Comparison of ENCODE assay signal across 15 cellular contexts in genomic region chr9:123640792-123641222, GRCh38.
DNase-seq lines count a peak whose midpoint lies in the region; ATAC-seq and TF ChIP-seq lines count a peak whose summit lies in the region.
"Had no signal": no experiment of that assay in that cellular context is flagged by ENCODE, and none has a peak within 500 bp of the region (broad histone marks: within the 10 kb centered on the region; RNA-seq: fewer than 3 reads in every experiment).

No MANE protein-coding gene starts in this region.

- peak overlapping the region; percentile 71 for H3K27ac Mint-ChIP-seq in activated T-cell treated with anti-CD3 and anti-CD28 coated beads, Interleukin-2, amount 50 U/mL, for 24 hours
- H3K27ac Mint-ChIP-seq in activated naive CD8-positive, alpha-beta T cell treated with anti-CD3 and anti-CD28 coated beads, Interleukin-2, amount 10 ng/mL, durations not matched to agents 7 days and 5 days = no peak overlapping the region
- no peak overlapping the region for H3K27ac Mint-ChIP-seq in stimulated activated memory B cell treated with anti-CD40 and anti-IgM and Interleukin-4, amounts not matched to agents 10 μg/mL and 1 μg/mL and 100 μg/mL, for 72 hours
- H3K27ac Mint-ChIP-seq in CD4-positive, alpha-beta T cell = no peak overlapping the region
- H3K27ac Mint-ChIP-seq: dendritic cell treated with granulocyte-macrophage colony-stimulating factor and Interleukin-4, amounts not matched to agents 40 ng/mL and 50 ng/mL, for 4 days; WTC11 had no signal

- no peaks in the 10 kb centered on the region for H3K27me3 Mint-ChIP-seq in activated T-cell treated with anti-CD3 and anti-CD28 coated beads, Interleukin-2, amount 50 U/mL, for 24 hours
- H3K27me3 Mint-ChIP-seq in activated naive CD8-positive, alpha-beta T cell treated with anti-CD3 and anti-CD28 coated beads, Interleukin-2, amount 10 ng/mL, durations not matched to agents 7 days and 5 days = peaks cover 39% of the 10 kb centered on the region
- H3K27me3 Mint-ChIP-seq in stimulated activated memory B cell treated with anti-CD40 and anti-IgM and Interleukin-4, amounts not matched to agents 10 μg/mL and 1 μg/mL and 100 μg/mL, for 72 hours = no peaks in the 10 kb centered on the region
- H3K27me3 Mint-ChIP-seq in CD4-positive, alpha-beta T cell = no peaks in the 10 kb centered on the region
- H3K27me3 Mint-ChIP-seq: brain; dendritic cell treated with granulocyte-macrophage colony-stimulating factor and Interleukin-4, amounts not matched to agents 40 ng/mL and 50 ng/mL, for 4 days had no signal

- no peak for DNase-seq in activated T-cell treated with anti-CD3 and anti-CD28 coated beads, Interleukin-2, amount 50 U/mL, for 24 hours
- DNase-seq in activated T-cell treated with anti-CD3 and anti-CD28 coated beads for 4 hours = no peak
- peak; percentile 34 for DNase-seq in NCI-H82 treated with DMSO at 0.1 percent for 48 hours (lab: John Stamatoyannopoulos, UW; ENCODE audit: unreplicated experiment)
- no peak for DNase-seq in activated naive CD8-positive, alpha-beta T cell treated with anti-CD3 and anti-CD28 coated beads, Interleukin-2, amount 10 ng/mL, durations not matched to agents 7 days and 5 days
- no peak for DNase-seq in activated effector memory CD4-positive, alpha-beta T cell treated with anti-CD3 and anti-CD28 coated beads, Interleukin-2, amount 50 U/mL, for 16 hours
- no peak for DNase-seq in CD4-positive, alpha-beta T cell
- DNase-seq in osteoblast (ENCODE audit: insufficient read length, low spot score, missing footprints) = no peak
- DNase-seq: activated gamma-delta T cell, GM23248, left ventricle myocardium inferior had no signal

- peak; percentile 67 for ATAC-seq in activated naive CD8-positive, alpha-beta T cell treated with anti-CD3 and anti-CD28 coated beads, Interleukin-2, amount 10 ng/mL, durations not matched to agents 7 days and 5 days (ENCODE audit: low read depth)
- ATAC-seq in stimulated activated memory B cell treated with anti-CD40 and anti-IgM and Interleukin-4, amounts not matched to agents 10 μg/mL and 1 μg/mL and 100 μg/mL, for 72 hours = peak; percentile 34
- ATAC-seq in CD4-positive, alpha-beta T cell (ENCODE audit: poor library complexity) = no peak
- ATAC-seq: WTC11 had no signal

- H3K9me3 Mint-ChIP-seq in activated T-cell treated with anti-CD3 and anti-CD28 coated beads, Interleukin-2, amount 50 U/mL, for 24 hours = no peaks in the 10 kb centered on the region
- no peaks in the 10 kb centered on the region for H3K9me3 Mint-ChIP-seq in activated naive CD8-positive, alpha-beta T cell treated with anti-CD3 and anti-CD28 coated beads, Interleukin-2, amount 10 ng/mL, durations not matched to agents 7 days and 5 days
- no peaks in the 10 kb centered on the region for H3K9me3 Mint-ChIP-seq in stimulated activated memory B cell treated with anti-CD40 and anti-IgM and Interleukin-4, amounts not matched to agents 10 μg/mL and 1 μg/mL and 100 μg/mL, for 72 hours
- no peaks in the 10 kb centered on the region for H3K9me3 Mint-ChIP-seq in CD4-positive, alpha-beta T cell
- H3K9me3 Mint-ChIP-seq: dendritic cell treated with granulocyte-macrophage colony-stimulating factor and Interleukin-4, amounts not matched to agents 40 ng/mL and 50 ng/mL, for 4 days; WTC11 had no signal

- H3K4me1 Mint-ChIP-seq in activated T-cell treated with anti-CD3 and anti-CD28 coated beads, Interleukin-2, amount 50 U/mL, for 24 hours (ENCODE audit: low read depth) = peaks cover 48% of the 10 kb centered on the region
- peaks cover 37% of the 10 kb centered on the region for H3K4me1 Mint-ChIP-seq in activated naive CD8-positive, alpha-beta T cell treated with anti-CD3 and anti-CD28 coated beads, Interleukin-2, amount 10 ng/mL, durations not matched to agents 7 days and 5 days
- H3K4me1 Mint-ChIP-seq in stimulated activated memory B cell treated with anti-CD40 and anti-IgM and Interleukin-4, amounts not matched to agents 10 μg/mL and 1 μg/mL and 100 μg/mL, for 72 hours = peaks cover 17% of the 10 kb centered on the region
- H3K4me1 Mint-ChIP-seq in CD4-positive, alpha-beta T cell (ENCODE audit: low read depth) = peaks cover 42% of the 10 kb centered on the region

- no peaks in the 10 kb centered on the region for H3K9me3 ChIP-seq in CD4-positive, alpha-beta T cell (ENCODE audit: control insufficient read depth, low read length)
- no peaks in the 10 kb centered on the region for H3K9me3 ChIP-seq in osteoblast (ENCODE audit: low read depth, low read length)
- H3K9me3 ChIP-seq: left ventricle myocardium inferior had no signal

- no peak overlapping the region for H3K4me2 ChIP-seq in osteoblast (ENCODE audit: insufficient read depth, low read length)

- H3K36me3 ChIP-seq in osteoblast (ENCODE audit: insufficient read depth, low read length) = no peaks in the 10 kb centered on the region
- H3K36me3 ChIP-seq: left ventricle myocardium inferior had no signal

- peaks cover 10% of the 10 kb centered on the region for H3K36me3 Mint-ChIP-seq in activated T-cell treated with anti-CD3 and anti-CD28 coated beads, Interleukin-2, amount 50 U/mL, for 24 hours (ENCODE audit: low read depth)
- H3K36me3 Mint-ChIP-seq in activated naive CD8-positive, alpha-beta T cell treated with anti-CD3 and anti-CD28 coated beads, Interleukin-2, amount 10 ng/mL, durations not matched to agents 7 days and 5 days = peaks cover 5% of the 10 kb centered on the region
- peaks cover 11% of the 10 kb centered on the region for H3K36me3 Mint-ChIP-seq in stimulated activated memory B cell treated with anti-CD40 and anti-IgM and Interleukin-4, amounts not matched to agents 10 μg/mL and 1 μg/mL and 100 μg/mL, for 72 hours
- H3K36me3 Mint-ChIP-seq in CD4-positive, alpha-beta T cell (ENCODE audit: low read depth) = peaks cover 14% of the 10 kb centered on the region
- H3K36me3 Mint-ChIP-seq: WTC11 had no signal

- no peak overlapping the region for H3K27ac ChIP-seq in CD4-positive, alpha-beta T cell (ENCODE audit: low read depth, low read length)
- no peak overlapping the region for H3K27ac ChIP-seq in osteoblast (ENCODE audit: low read depth, low read length)
- H3K27ac ChIP-seq: GM23248, HL-60, left ventricle myocardium inferior had no signal

- no peak overlapping the region for H3K4me3 ChIP-seq in osteoblast (ENCODE audit: insufficient read depth, low read length)
- H3K4me3 ChIP-seq: GM23248, left ventricle myocardium inferior had no signal

- no peak for TF ChIP-seq CTCF in CD4-positive, alpha-beta T cell (IDR thresholded peaks at IDR 0.05)
- no peak for TF ChIP-seq CTCF in osteoblast (IDR thresholded peaks at IDR 0.05; ENCODE audit: extremely low read depth, low read depth, low read length)

- H3K4me1 ChIP-seq in osteoblast (ENCODE audit: insufficient read depth, low read length) = peaks cover 4% of the 10 kb centered on the region

- POLR2A ChIA-PET in activated naive CD8-positive, alpha-beta T cell treated with anti-CD3 and anti-CD28 coated beads, Interleukin-2, amount 10 ng/mL, durations not matched to agents 7 days and 5 days (lab: Charles Lee) = interaction anchor here (0.5 to 0.7 kb wide), 2 partner anchors 814 to 1324 kb away, joined by 3 to 4 read pairs; no protein-coding TSS in a partner anchor
- POLR2A ChIA-PET in CD4-positive, alpha-beta T cell (lab: Charles Lee) = no interaction called here

- no peaks in the 10 kb centered on the region for H3K79me2 ChIP-seq in osteoblast (ENCODE audit: insufficient read depth, low read length)

- CTCF ChIA-PET in CD4-positive, alpha-beta T cell (lab: Charles Lee) = interaction anchor here (1.0 kb wide), 1 partner anchor 97 kb away, joined by 3 read pairs; no protein-coding TSS in a partner anchor

- H3K27me3 ChIP-seq in CD4-positive, alpha-beta T cell (ENCODE audit: control insufficient read depth, insufficient read depth, low read length) = no peaks in the 10 kb centered on the region
- no peaks in the 10 kb centered on the region for H3K27me3 ChIP-seq in osteoblast (ENCODE audit: insufficient read depth, low read length)

- H4K20me1 ChIP-seq in osteoblast (ENCODE audit: insufficient read depth, low read length) = peaks cover 2% of the 10 kb centered on the region

- no peak overlapping the region for H2AFZ ChIP-seq in osteoblast (ENCODE audit: low read length)
- H2AFZ ChIP-seq: GM23248 had no signal

- intact Hi-C loops in CD4-positive, alpha-beta T cell (cut with DNase I, micrococcal nuclease) = loop anchor here in 1 of 2 experiments (5.0 kb wide), 1 partner anchor 49 kb away; no protein-coding TSS in a partner anchor

- no peak overlapping the region for H3K4me3 Mint-ChIP-seq in activated T-cell treated with anti-CD3 and anti-CD28 coated beads, Interleukin-2, amount 50 U/mL, for 24 hours
- H3K4me3 Mint-ChIP-seq in activated naive CD8-positive, alpha-beta T cell treated with anti-CD3 and anti-CD28 coated beads, Interleukin-2, amount 10 ng/mL, durations not matched to agents 7 days and 5 days = peak overlapping the region; percentile 22
- H3K4me3 Mint-ChIP-seq in stimulated activated memory B cell treated with anti-CD40 and anti-IgM and Interleukin-4, amounts not matched to agents 10 μg/mL and 1 μg/mL and 100 μg/mL, for 72 hours = no peak overlapping the region
- no peak overlapping the region for H3K4me3 Mint-ChIP-seq in CD4-positive, alpha-beta T cell
- H3K4me3 Mint-ChIP-seq: dendritic cell treated with granulocyte-macrophage colony-stimulating factor and Interleukin-4, amounts not matched to agents 40 ng/mL and 50 ng/mL, for 4 days; WTC11 had no signal
